ENCODE assay signal across 25 cellular contexts in the genomic region with DNA sequence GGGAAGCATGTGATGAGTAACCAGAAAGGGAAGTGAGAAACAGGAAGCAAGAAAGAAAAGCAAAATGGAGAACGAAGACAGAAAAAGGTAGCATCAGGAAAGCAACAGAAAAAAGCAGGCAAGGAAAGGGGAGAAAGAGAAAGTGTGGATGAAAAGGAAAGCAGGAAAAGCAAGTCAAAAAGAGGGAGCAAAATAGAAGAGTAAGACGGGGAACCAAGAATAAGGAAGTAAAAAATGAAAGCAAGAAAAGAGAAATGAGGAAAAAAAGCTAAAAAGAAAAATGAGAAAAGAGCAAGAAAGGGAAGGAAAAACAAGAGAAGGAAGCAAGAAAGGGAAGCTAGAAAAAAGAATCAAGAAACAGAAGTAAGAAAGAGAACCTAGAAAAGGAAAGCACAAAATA.
"Had no signal": no experiment of that assay in that cellular context is flagged by ENCODE, and none has a peak within 500 bp of the region (broad histone marks: within the 10 kb centered on the region; RNA-seq: fewer than 3 reads in every experiment).

No MANE protein-coding gene starts in this region.

- H3K79me2 ChIP-seq: hepatocyte, parathyroid adenoma had no signal

- H3K4me3 ChIP-seq: ascending aorta, hepatocyte, left lung, stomach, suprapubic skin, tibial nerve had no signal

- H3K27me3 ChIP-seq: ascending aorta, brain microvascular endothelial cell, left lung, suprapubic skin, tibial nerve had no signal

- H3K4me1 Mint-ChIP-seq: activated CD4-positive, alpha-beta T cell treated with anti-CD3 and anti-CD28 coated beads, Interleukin-2, amount 10 ng/mL, durations not matched to agents 7 days and 5 days; activated CD8-positive, alpha-beta memory T cell treated with anti-CD3 and anti-CD28 coated beads, Interleukin-2, amount 10 ng/mL, durations not matched to agents 7 days and 5 days; activated naive CD4-positive, alpha-beta T cell treated with anti-CD3 and anti-CD28 coated beads, Interleukin-2, amount 10 ng/mL, durations not matched to agents 7 days and 5 days; mesothelial cell of epicardium; natural killer cell; T-helper 17 cell had no signal

- H3K4me1 ChIP-seq: ascending aorta, left lung, parathyroid adenoma, stomach, suprapubic skin, tibial nerve had no signal

- H3K9me3 ChIP-seq: ascending aorta, stomach, suprapubic skin, tibial nerve had no signal

- H3K9ac ChIP-seq: parathyroid adenoma had no signal

- H3K4me2 ChIP-seq: hepatocyte had no signal

- ATAC-seq: activated CD8-positive, alpha-beta memory T cell treated with anti-CD3 and anti-CD28 coated beads, Interleukin-2, amount 10 ng/mL, durations not matched to agents 7 days and 5 days; activated CD8-positive, alpha-beta T cell treated with anti-CD3 and anti-CD28 coated beads for 36 hours; left lung; natural killer cell; right cardiac atrium; T-helper 17 cell had no signal

- H2AFZ ChIP-seq: hepatocyte, parathyroid adenoma had no signal

- H3K27me3 Mint-ChIP-seq: activated naive CD4-positive, alpha-beta T cell treated with anti-CD3 and anti-CD28 coated beads, Interleukin-2, amount 10 ng/mL, durations not matched to agents 7 days and 5 days had no signal

- H3K27ac Mint-ChIP-seq: activated CD4-positive, alpha-beta T cell treated with anti-CD3 and anti-CD28 coated beads, Interleukin-2, amount 10 ng/mL, durations not matched to agents 7 days and 5 days; activated CD8-positive, alpha-beta memory T cell treated with anti-CD3 and anti-CD28 coated beads, Interleukin-2, amount 10 ng/mL, durations not matched to agents 7 days and 5 days; activated CD8-positive, alpha-beta T cell treated with anti-CD3 and anti-CD28 coated beads for 36 hours; activated naive CD4-positive, alpha-beta T cell treated with anti-CD3 and anti-CD28 coated beads, Interleukin-2, amount 10 ng/mL, durations not matched to agents 7 days and 5 days; mesothelial cell of epicardium; natural killer cell; T-helper 17 cell had no signal

- H3K27ac ChIP-seq: ascending aorta, brain microvascular endothelial cell, hepatocyte, left lung, parathyroid adenoma, stomach, suprapubic skin, tibial nerve had no signal

- DNase-seq: activated CD4-positive, alpha-beta T cell treated with anti-CD3 and anti-CD28 coated beads, Interleukin-2, amount 10 ng/mL, durations not matched to agents 7 days and 5 days; activated CD4-positive, CD25-positive, alpha-beta regulatory T cell treated with anti-CD3 and anti-CD28 coated beads, Interleukin-2, amount 50 U/mL, for 72 hours; activated CD8-positive, alpha-beta memory T cell treated with anti-CD3 and anti-CD28 coated beads, Interleukin-2, amount 10 ng/mL, durations not matched to agents 7 days and 5 days; activated CD8-positive, alpha-beta T cell treated with anti-CD3 and anti-CD28 coated beads for 36 hours; activated effector memory CD4-positive, alpha-beta T cell treated with anti-CD3 and anti-CD28 coated beads, Interleukin-2, amount 50 U/mL, for 16 hours; activated naive CD4-positive, alpha-beta T cell treated with anti-CD3 and anti-CD28 coated beads, Interleukin-2, amount 10 ng/mL, durations not matched to agents 7 days and 5 days; activated T-cell treated with anti-CD3 and anti-CD28 coated beads for 4 hours; brain microvascular endothelial cell; caudate nucleus; dermis blood vessel endothelial cell; effector CD8-positive, alpha-beta T cell; glutamatergic neuron; kidney glomerular epithelial cell; left lung; natural killer cell; right cardiac atrium; stimulated activated CD4-positive, alpha-beta T cell treated with anti-CD3 and anti-CD28 coated beads, Interleukin-1b, Interleukin-23, amount 100 ng/mL, for 48 hours; stomach; T-helper 17 cell had no signal

- H3K36me3 ChIP-seq: ascending aorta, brain microvascular endothelial cell, left lung, stomach, suprapubic skin, tibial nerve had no signal

- H3K4me3 Mint-ChIP-seq: activated CD4-positive, alpha-beta T cell treated with anti-CD3 and anti-CD28 coated beads, Interleukin-2, amount 10 ng/mL, durations not matched to agents 7 days and 5 days; activated CD8-positive, alpha-beta memory T cell treated with anti-CD3 and anti-CD28 coated beads, Interleukin-2, amount 10 ng/mL, durations not matched to agents 7 days and 5 days; activated CD8-positive, alpha-beta T cell treated with anti-CD3 and anti-CD28 coated beads for 36 hours; activated naive CD4-positive, alpha-beta T cell treated with anti-CD3 and anti-CD28 coated beads, Interleukin-2, amount 10 ng/mL, durations not matched to agents 7 days and 5 days; mesothelial cell of epicardium; natural killer cell; T-helper 17 cell had no signal

- H3K36me3 Mint-ChIP-seq: activated naive CD4-positive, alpha-beta T cell treated with anti-CD3 and anti-CD28 coated beads, Interleukin-2, amount 10 ng/mL, durations not matched to agents 7 days and 5 days; mesothelial cell of epicardium; natural killer cell had no signal
